In the genomic region with DNA sequence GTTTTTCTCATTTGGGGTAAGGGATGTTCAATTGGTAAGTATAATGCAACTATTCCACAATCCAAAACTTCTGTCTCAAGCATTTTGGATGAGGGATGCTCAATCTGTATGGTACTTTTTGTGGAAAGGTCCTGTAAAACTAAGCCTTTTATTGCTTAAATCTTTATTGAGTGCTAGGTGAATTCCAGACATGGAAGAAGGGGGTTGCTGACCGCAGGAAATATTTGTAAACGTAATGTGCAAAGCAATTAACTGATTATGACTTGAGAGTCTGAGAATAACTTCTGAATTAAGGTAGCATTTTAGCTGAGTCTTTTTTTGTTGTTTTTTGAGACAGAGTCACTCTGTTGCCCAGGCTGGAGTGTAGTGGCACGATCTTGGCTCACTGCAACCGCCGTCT, we compare ENCODE assay signal across 1 cellular context.
TF ChIP-seq lines count a peak whose summit lies in the region.

No MANE protein-coding gene starts in this region.

TF ChIP-seq in H1, 55 proteins besides CTCF, POLR2A, EP300 and RAD21:
- no peak for TF ChIP-seq BACH1 (IDR thresholded peaks at IDR 0.05; ENCODE audit: low read length)
- TF ChIP-seq SIX5 (IDR thresholded peaks at IDR 0.05; ENCODE audit: low read depth, low read length) = no peak
- TF ChIP-seq CEBPB (IDR thresholded peaks at IDR 0.05; ENCODE audit: low read depth, low read length) = no peak
